ENCODE assay signal across 29 cellular contexts in the genomic region with DNA sequence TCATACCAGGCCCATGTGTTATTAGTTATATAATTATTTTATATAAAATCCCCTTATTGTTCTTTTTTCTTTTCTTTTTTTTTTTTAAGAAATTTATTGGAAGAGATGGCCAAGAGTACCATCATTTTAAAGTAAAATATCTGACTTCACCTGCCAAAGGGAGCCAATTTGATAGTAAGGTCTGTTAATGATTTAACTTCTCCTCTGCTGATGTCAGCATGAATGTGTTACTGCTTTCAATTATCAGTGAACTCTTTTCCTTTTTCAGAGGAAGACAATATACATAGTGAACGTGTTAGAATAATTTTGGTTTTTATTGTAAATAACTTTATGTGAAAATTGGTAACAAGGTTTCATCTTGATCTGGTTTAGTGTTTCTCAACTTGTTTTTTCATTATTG.
DNase-seq lines count a peak whose midpoint lies in the region; ATAC-seq, FAIRE-seq and TF ChIP-seq lines count a peak whose summit lies in the region.
"Had no signal": no experiment of that assay in that cellular context is flagged by ENCODE, and none has a peak within 500 bp of the region (broad histone marks: within the 10 kb centered on the region; RNA-seq: fewer than 3 reads in every experiment).

No MANE protein-coding gene starts in this region.

- DNase-seq in left colon: no peak
- no peak for DNase-seq in right lobe of liver
- no peak for DNase-seq in uterus
- DNase-seq in LoVo (ENCODE audit: low spot score): no peak
- no peak for DNase-seq in NCI-H1105 (lab: John Stamatoyannopoulos, UW)
- DNase-seq: 8988T; ACHN; BE2C; C1 segment of cervical spinal cord; CD4-positive, alpha-beta memory T cell; CD4-positive, CD25-positive, alpha-beta regulatory T cell; CD8-positive, alpha-beta memory T cell; COR-L47; DMS 273 treated with DMSO at 0.1 percent for 48 hours; DMS153; DMS53; DMS79; DND-41; EL; GDM1 had no signal

- no peaks in the 10 kb centered on the region for H3K9me3 ChIP-seq in right lobe of liver
- H3K9me3 ChIP-seq in uterus: no peaks in the 10 kb centered on the region
- H3K9me3 ChIP-seq: BE2C, BLaER1 had no signal

- WGBS in right lobe of liver (ENCODE audit: insufficient coverage, low coverage, low lambda C conversion rate, missing lambda C conversion rate): 6% methylated on average over 1 of the region's 1 CpG

- H3K4me1 ChIP-seq in right lobe of liver (peaks cover 0 to 12% (median 2%) of the 10 kb centered on the region in 4 donors), uterus (no peaks in the 10 kb centered on the region)
- H3K4me1 ChIP-seq: BE2C, BLaER1 had no signal

- H3K4me3 ChIP-seq in right lobe of liver (no peak overlapping the region), uterus (no peak overlapping the region)
- H3K4me3 ChIP-seq: BLaER1, GM12878 had no signal

- FAIRE-seq in colon (lab: Jason Lieb, UNC): peak; percentile 64
- FAIRE-seq in islet of Langerhans (lab: Jason Lieb, UNC): peak; percentile 76
- FAIRE-seq: A204.1, GM12878, GM12892, GM18507, GM19239 had no signal

- no peaks in the 10 kb centered on the region for H3K27me3 ChIP-seq in right lobe of liver
- no peaks in the 10 kb centered on the region for H3K27me3 ChIP-seq in uterus
- H3K27me3 ChIP-seq: BE2C, BLaER1 had no signal

- ATAC-seq in left colon (peak; percentile 40), right lobe of liver (peak; percentile 82 to 94 (median 90)), GM19467 (IDR thresholded peaks at IDR 0.05; ENCODE audit: unreplicated experiment) (no peak)
- ATAC-seq: GM12878 had no signal

- TF ChIP-seq CTCF in right lobe of liver (IDR thresholded peaks at IDR 0.05) (no peak), uterus (IDR thresholded peaks at IDR 0.05) (no peak)

- intact Hi-C loops in left colon (cut with DNase I, micrococcal nuclease): no loop called here
- intact Hi-C loops in right lobe of liver (cut with DNase I): no loop called here
- intact Hi-C loops in uterus (cut with DNase I; ENCODE audit: low total_unique reads): no loop called here

- H3K36me3 ChIP-seq in right lobe of liver (no peaks in the 10 kb centered on the region), uterus (no peaks in the 10 kb centered on the region)
- H3K36me3 ChIP-seq: BE2C, BLaER1 had no signal

- H3K27ac ChIP-seq in right lobe of liver (peak overlapping the region in 2 of 3 donors; percentile 15 to 60), uterus (no peak overlapping the region)
- H3K27ac ChIP-seq: BLaER1 had no signal

- TF ChIP-seq POLR2A in right lobe of liver (IDR thresholded peaks at IDR 0.05): no peak
- TF ChIP-seq POLR2A in uterus (IDR thresholded peaks at IDR 0.05): no peak

Comparison
In these comparisons a context has a peak if more than half of its experiments do, and no peak if none do; other contexts are left out.
1. H3K27ac ChIP-seq: peak in right lobe of liver (2 of 3); none in uterus (0 of 2).